ENCODE assay signal across 8 cellular contexts in genomic region chr14:61585598-61586538, GRCh38.
A peak's percentile ranks its signal among the peaks of the same experiment; 100 is the strongest.
DNase-seq lines count a peak whose midpoint lies in the region; ATAC-seq, FAIRE-seq and TF ChIP-seq lines count a peak whose summit lies in the region.

No MANE protein-coding gene starts in this region.

- TF ChIP-seq POLR2A in H1 (IDR thresholded peaks at IDR 0.05; ENCODE audit: control extremely low read depth in 1 of 2, low read depth in 2 of 2, low read length in 2 of 2) (no peak), vagina (IDR thresholded peaks at IDR 0.05) (no peak)

- no peak overlapping the region for H3K18ac ChIP-seq in H1 (ENCODE audit: extremely low read depth, low read length)

- no peak overlapping the region for H3K56ac ChIP-seq in H1 (replicated peaks; ENCODE audit: insufficient read length, low read depth, low read length)

- no peak overlapping the region for H3K4me2 ChIP-seq in H1 (ENCODE audit: insufficient read depth in 1 of 2, low read depth in 2 of 2, low read length in 2 of 2)

- H2AK5ac ChIP-seq in H1 (ENCODE audit: low read depth, low read length) = no peak overlapping the region

- no peak overlapping the region for H4K8ac ChIP-seq in H1 (ENCODE audit: extremely low read depth, insufficient read depth, low read length)

- no peak for DNase-seq in activated CD8-positive, alpha-beta T cell treated with anti-CD3 and anti-CD28 coated beads for 36 hours
- no peak for DNase-seq in activated CD8-positive, alpha-beta T cell treated with anti-CD3 and anti-CD28 coated beads, Interleukin-2, amount 10 ng/mL, durations not matched to agents 7 days and 5 days
- DNase-seq in H1 (ENCODE audit: low read depth in 1 of 2, low spot score in 2 of 2) = no peak
- DNase-seq in vagina (ENCODE audit: extremely low spot score in 2 of 2) = no peak
- DNase-seq in NCI-H2196 treated with DMSO at 0.1 percent for 48 hours (lab: John Stamatoyannopoulos, UW; ENCODE audit: unreplicated experiment) = no peak
- no peak for DNase-seq in NCI-H1930 (lab: John Stamatoyannopoulos, UW)
- no peak for DNase-seq in GM13976 (ENCODE audit: low spot score)

- no peak overlapping the region for H2BK5ac ChIP-seq in H1 (ENCODE audit: low read depth, low read length)

- H3K27me3 Mint-ChIP-seq in activated CD8-positive, alpha-beta T cell treated with anti-CD3 and anti-CD28 coated beads for 36 hours = no peaks in the 10 kb centered on the region
- H3K27me3 Mint-ChIP-seq in activated CD8-positive, alpha-beta T cell treated with anti-CD3 and anti-CD28 coated beads, Interleukin-2, amount 10 ng/mL, durations not matched to agents 7 days and 5 days (ENCODE audit: low read depth) = no peaks in the 10 kb centered on the region

- peak overlapping the region; percentile 56 for H2AFZ ChIP-seq in H1 (ENCODE audit: low read length)

- peak overlapping the region; percentile 39 for H3K27ac Mint-ChIP-seq in activated CD8-positive, alpha-beta T cell treated with anti-CD3 and anti-CD28 coated beads for 36 hours
- no peak overlapping the region for H3K27ac Mint-ChIP-seq in activated CD8-positive, alpha-beta T cell treated with anti-CD3 and anti-CD28 coated beads, Interleukin-2, amount 10 ng/mL, durations not matched to agents 7 days and 5 days

- H3K4me3 Mint-ChIP-seq in activated CD8-positive, alpha-beta T cell treated with anti-CD3 and anti-CD28 coated beads for 36 hours = no peak overlapping the region
- no peak overlapping the region for H3K4me3 Mint-ChIP-seq in activated CD8-positive, alpha-beta T cell treated with anti-CD3 and anti-CD28 coated beads, Interleukin-2, amount 10 ng/mL, durations not matched to agents 7 days and 5 days

- no peak for TF ChIP-seq EP300 in H1 (IDR thresholded peaks at IDR 0.05; ENCODE audit: borderline replicate concordance in 1 of 2, low read depth in 2 of 2, low read length in 2 of 2)

- POLR2A ChIA-PET in activated CD8-positive, alpha-beta T cell treated with anti-CD3 and anti-CD28 coated beads for 36 hours (lab: Charles Lee) = interaction anchor here (0.6 to 1.0 kb wide), 3 partner anchors 13 to 249 kb away, joined by 3 read pairs; no protein-coding TSS in a partner anchor
- POLR2A ChIA-PET in activated CD8-positive, alpha-beta T cell treated with anti-CD3 and anti-CD28 coated beads, Interleukin-2, amount 10 ng/mL, durations not matched to agents 7 days and 5 days (lab: Charles Lee) = interaction anchor here (0.7 kb wide), 1 partner anchor 16 kb away, joined by 3 read pairs; no protein-coding TSS in a partner anchor
- POLR2A ChIA-PET in H1 (lab: Charles Lee; ENCODE audit: partially characterized antibody) = interaction anchor here (0.6 to 0.9 kb wide), 2 partner anchors 33 to 121 kb away, joined by 3 read pairs; no protein-coding TSS in a partner anchor

- no peak overlapping the region for H3K23ac ChIP-seq in H1 (ENCODE audit: insufficient read length)

- CTCF ChIA-PET in activated CD8-positive, alpha-beta T cell treated with anti-CD3 and anti-CD28 coated beads for 36 hours (lab: Charles Lee) = interaction anchor here (1.0 to 2.3 kb wide), 4 partner anchors 12 to 306 kb away, joined by 3 to 6 read pairs (median 3); no protein-coding TSS in a partner anchor
- CTCF ChIA-PET in activated CD8-positive, alpha-beta T cell treated with anti-CD3 and anti-CD28 coated beads, Interleukin-2, amount 10 ng/mL, durations not matched to agents 7 days and 5 days (lab: Charles Lee) = interaction anchor here (0.6 to 1.1 kb wide), 2 partner anchors 12 to 29 kb away, joined by 3 read pairs; no protein-coding TSS in a partner anchor
- CTCF ChIA-PET in H1 (lab: Charles Lee; ENCODE audit: partially characterized antibody) = interaction anchor here (0.6 to 2.8 kb wide), 4 partner anchors 17 to 305 kb away, joined by 3 to 10 read pairs (median 4); no protein-coding TSS in a partner anchor

- no peak for TF ChIP-seq RAD21 in H1 (IDR thresholded peaks at IDR 0.05 in 1 of 2, conservative IDR thresholded peaks at IDR 0.05 in 1 of 2; ENCODE audit: low read depth in 2 of 2, low read length in 2 of 2)

- H3K4me3 ChIP-seq in H1 (ENCODE audit: extremely low read depth in 1 of 4, insufficient read depth in 2 of 4, low read depth in 3 of 4, low read length in 4 of 4) = no peak overlapping the region
- H3K4me3 ChIP-seq in mucosa of rectum (ENCODE audit: low read length in 2 of 2) = no peak overlapping the region
- no peak overlapping the region for H3K4me3 ChIP-seq in vagina

- H3K36me3 Mint-ChIP-seq in activated CD8-positive, alpha-beta T cell treated with anti-CD3 and anti-CD28 coated beads for 36 hours (ENCODE audit: low read depth) = peaks cover 2% of the 10 kb centered on the region
- peaks cover 3% of the 10 kb centered on the region for H3K36me3 Mint-ChIP-seq in activated CD8-positive, alpha-beta T cell treated with anti-CD3 and anti-CD28 coated beads, Interleukin-2, amount 10 ng/mL, durations not matched to agents 7 days and 5 days (ENCODE audit: low read depth)

- WGBS in H1 (ENCODE audit: extremely low coverage in 1 of 2, insufficient coverage in 1 of 2, insufficient read length in 1 of 2, insufficient replicate concordance in 2 of 2, low coverage in 1 of 2, low lambda C conversion rate in 2 of 2, missing lambda C conversion rate in 1 of 2), 2 experiments = 88% methylated on average over 5 of the region's 5 CpGs; no CpG with 5 or more reads in 1 of the 2 experiments

- H3K4me1 Mint-ChIP-seq in activated CD8-positive, alpha-beta T cell treated with anti-CD3 and anti-CD28 coated beads for 36 hours (ENCODE audit: low read depth) = peaks cover 36% of the 10 kb centered on the region
- H3K4me1 Mint-ChIP-seq in activated CD8-positive, alpha-beta T cell treated with anti-CD3 and anti-CD28 coated beads, Interleukin-2, amount 10 ng/mL, durations not matched to agents 7 days and 5 days (ENCODE audit: low read depth) = peaks cover 40% of the 10 kb centered on the region

- no peak for TF ChIP-seq CTCF in activated CD8-positive, alpha-beta T cell treated with anti-CD3 and anti-CD28 coated beads for 36 hours (IDR thresholded peaks at IDR 0.05)
- no peak for TF ChIP-seq CTCF in H1 (IDR thresholded peaks at IDR 0.05; ENCODE audit: control extremely low read depth in 1 of 3, insufficient read depth in 1 of 3, low read depth in 1 of 3, low read length in 3 of 3)
- no peak for TF ChIP-seq CTCF in vagina (IDR thresholded peaks at IDR 0.05)
- TF ChIP-seq CTCF in GM13976 (IDR thresholded peaks at IDR 0.05; ENCODE audit: borderline replicate concordance, control extremely low read depth, extremely low read depth, insufficient read depth, missing control alignments) = no peak

- H3K14ac ChIP-seq in H1 (ENCODE audit: insufficient read length) = no peak overlapping the region

- H4K20me1 ChIP-seq in H1 (replicated peaks in 1 of 2; ENCODE audit: control insufficient read depth in 1 of 2, insufficient read depth in 2 of 2, low read length in 2 of 2) = no peaks in the 10 kb centered on the region

- H3K23me2 ChIP-seq in H1 (ENCODE audit: low read depth, low read length) = no peaks in the 10 kb centered on the region

- H2BK120ac ChIP-seq in H1 (replicated peaks; ENCODE audit: low read depth, low read length) = no peak overlapping the region

- intact Hi-C loops in activated CD8-positive, alpha-beta T cell treated with anti-CD3 and anti-CD28 coated beads for 36 hours (cut with micrococcal nuclease) = no loop called here
- intact Hi-C loops in vagina (cut with DNase I) = no loop called here

- no peak overlapping the region for H3K4ac ChIP-seq in H1 (replicated peaks; ENCODE audit: insufficient read length, low read depth, low read length)

- H2BK15ac ChIP-seq in H1 (ENCODE audit: low read length) = 0 out of 2 replicates have a peak overlapping the region, but pooled peaks have one; percentile 92

- no peak overlapping the region for H4K91ac ChIP-seq in H1 (replicated peaks; ENCODE audit: insufficient read length, low read length)

- no peak overlapping the region for H3K27ac ChIP-seq in H1 (ENCODE audit: low read depth, low read length)
- peak overlapping the region; percentile 11 to 53 for H3K27ac ChIP-seq in mucosa of rectum (ENCODE audit: low read depth in 2 of 2, low read length in 2 of 2)
- peak overlapping the region; percentile 76 for H3K27ac ChIP-seq in vagina

- H3K79me1 ChIP-seq in H1 (ENCODE audit: low read depth, low read length) = no peaks in the 10 kb centered on the region

- no peak overlapping the region for H2BK20ac ChIP-seq in H1 (ENCODE audit: low read length)

- ATAC-seq in activated CD8-positive, alpha-beta T cell treated with anti-CD3 and anti-CD28 coated beads for 36 hours = peak; percentile 40
- ATAC-seq in activated CD8-positive, alpha-beta T cell treated with anti-CD3 and anti-CD28 coated beads, Interleukin-2, amount 10 ng/mL, durations not matched to agents 7 days and 5 days = no peak

- H3K4me1 ChIP-seq in H1 (replicated peaks in 1 of 4; ENCODE audit: control insufficient read depth in 3 of 4, insufficient read depth in 4 of 4, low read length in 3 of 4) (peaks cover 0 to 2% (median 0%) of the 10 kb centered on the region in 4 experiments; a peak in 1 of 7 replicates), mucosa of rectum (ENCODE audit: control insufficient read depth in 2 of 2, insufficient read depth in 2 of 2, low read length in 2 of 2) (peaks cover 0 to 9% of the 10 kb centered on the region in 2 donors), vagina (peaks cover 40% of the 10 kb centered on the region)

- no peak overlapping the region for H4K5ac ChIP-seq in H1 (ENCODE audit: insufficient read length, low read depth, low read length)

- no peaks in the 10 kb centered on the region for H3K9me3 Mint-ChIP-seq in activated CD8-positive, alpha-beta T cell treated with anti-CD3 and anti-CD28 coated beads for 36 hours
- H3K9me3 Mint-ChIP-seq in activated CD8-positive, alpha-beta T cell treated with anti-CD3 and anti-CD28 coated beads, Interleukin-2, amount 10 ng/mL, durations not matched to agents 7 days and 5 days (ENCODE audit: insufficient read depth) = no peaks in the 10 kb centered on the region

- no peak overlapping the region; the same call in 1 of the 2 replicates for H2BK12ac ChIP-seq in H1 (ENCODE audit: low read depth, low read length)

- H3K27me3 ChIP-seq in H1 (replicated peaks in 1 of 4; ENCODE audit: control insufficient read depth in 3 of 4, extremely low read depth in 1 of 4, insufficient read depth in 3 of 4, low read length in 3 of 4) (no peaks in the 10 kb centered on the region), mucosa of rectum (ENCODE audit: control insufficient read depth in 2 of 2, insufficient read depth in 2 of 2, low read length in 2 of 2) (no peaks in the 10 kb centered on the region), vagina (no peaks in the 10 kb centered on the region)

- in situ Hi-C loops in GM13976 (cut with MboI; ENCODE audit: low sequenced_read_pairs, unreplicated experiment) = no loop called here

- no peaks in the 10 kb centered on the region for H3K79me2 ChIP-seq in H1 (ENCODE audit: control insufficient read depth in 1 of 2, insufficient read depth in 2 of 2, low read length in 2 of 2)

- H3K9ac ChIP-seq in H1 (replicated peaks in 1 of 4; ENCODE audit: extremely low read depth in 1 of 4, low read depth in 3 of 4, low read length in 3 of 4) = no peak overlapping the region
- H3K9ac ChIP-seq in mucosa of rectum (ENCODE audit: low read depth in 1 of 2, low read length in 2 of 2) = no peak overlapping the region

- FAIRE-seq in H1 (lab: Jason Lieb, UNC) = no peak

- H3K9me3 ChIP-seq in H1 (ENCODE audit: insufficient read depth in 2 of 2, low read depth in 1 of 2, low read length in 1 of 2) (no peaks in the 10 kb centered on the region), mucosa of rectum (ENCODE audit: control insufficient read depth in 2 of 2, low read length in 2 of 2) (no peaks in the 10 kb centered on the region), vagina (no peaks in the 10 kb centered on the region)

- no peaks in the 10 kb centered on the region for H3K36me3 ChIP-seq in H1 (ENCODE audit: control insufficient read depth in 2 of 4, insufficient read depth in 4 of 4, low read length in 3 of 4)
- H3K36me3 ChIP-seq in mucosa of rectum (ENCODE audit: control insufficient read depth in 2 of 2, insufficient read depth in 2 of 2, low read length in 2 of 2) = no peaks in the 10 kb centered on the region
- H3K36me3 ChIP-seq in vagina = no peaks in the 10 kb centered on the region
